ENCODE assay signal across 19 cellular contexts in the genomic region with DNA sequence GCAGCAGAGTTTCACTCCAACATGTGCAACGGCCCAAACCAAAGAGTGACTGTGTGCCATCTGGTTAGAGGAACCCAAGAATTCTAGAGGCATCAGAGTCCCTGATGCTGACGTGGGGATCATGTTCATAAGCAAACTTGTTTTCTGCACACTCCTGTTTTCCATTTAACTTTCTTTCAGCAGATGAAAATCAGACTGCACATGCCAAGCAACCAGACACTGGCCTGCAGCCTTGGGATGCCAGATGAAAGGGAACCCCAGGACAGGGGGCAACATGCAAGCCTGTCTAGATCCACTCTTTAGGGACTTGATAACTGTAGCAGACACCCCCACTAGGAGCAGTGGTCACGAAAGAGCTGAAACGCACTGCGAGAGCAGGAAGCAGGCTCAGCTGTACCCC. TPM values are rescaled to one million over a fixed set of nuclear protein-coding genes. Genes with fewer than 3 reads are reported as not detected.
DNase-seq lines count a peak whose midpoint lies in the region; ATAC-seq and TF ChIP-seq lines count a peak whose summit lies in the region.
"Had no signal": no experiment of that assay in that cellular context is flagged by ENCODE, and none has a peak within 500 bp of the region (broad histone marks: within the 10 kb centered on the region; RNA-seq: fewer than 3 reads in every experiment).

No MANE protein-coding gene starts in this region.

- no peak for DNase-seq in CD4-positive, alpha-beta memory T cell
- DNase-seq in RWPE2 (ENCODE audit: low spot score), result no peak
- no peak for DNase-seq in stimulated activated effector memory CD8-positive, alpha-beta T cell treated with anti-CD3 and anti-CD28 coated beads, Interleukin-12 subunit alpha, Interleukin-12 subunit beta, amount 100 ng/mL, for 72 hours (ENCODE audit: low spot score in 2 of 2)
- DNase-seq in Kasumi-1 (lab: John Stamatoyannopoulos, UW), result no peak
- no peak for DNase-seq in omental fat pad (ENCODE audit: low spot score)
- DNase-seq: activated CD4-positive, alpha-beta T cell treated with anti-CD3 and anti-CD28 coated beads for 4 hours; activated naive CD4-positive, alpha-beta T cell treated with anti-CD3 and anti-CD28 coated beads for 36 hours; Calu3; gastrocnemius medialis; KG1; NCI-H1417 treated with DMSO at 0.1 percent for 48 hours; NCI-H82; trophoblast cell had no signal

- H3K27ac ChIP-seq in CD4-positive, alpha-beta memory T cell (ENCODE audit: low read depth, low read length), result no peak overlapping the region
- H3K27ac ChIP-seq in RWPE2 (ENCODE audit: poor library complexity, severe bottlenecking) (peak overlapping the region; percentile 71), iPS-20b (ENCODE audit: low read length) (peak overlapping the region; percentile 28)
- H3K27ac ChIP-seq: coronary artery, gastrocnemius medialis had no signal

- H3K4me3 ChIP-seq in CD4-positive, alpha-beta memory T cell (ENCODE audit: low read length in 2 of 2), result no peak overlapping the region
- no peak overlapping the region for H3K4me3 ChIP-seq in RWPE2 (ENCODE audit: severe bottlenecking)
- no peak overlapping the region for H3K4me3 ChIP-seq in iPS-20b (ENCODE audit: low read length)
- H3K4me3 ChIP-seq: BLaER1 treated with 17β-estradiol and CSF1 and Interleukin-3, amounts not matched to agents 10 nM and 100 nM; coronary artery; esophagus muscularis mucosa; gastrocnemius medialis had no signal

- no peaks in the 10 kb centered on the region for H3K9me3 Mint-ChIP-seq in CD4-positive, alpha-beta memory T cell
- no peaks in the 10 kb centered on the region for H3K9me3 Mint-ChIP-seq in stimulated activated effector memory CD8-positive, alpha-beta T cell treated with anti-CD3 and anti-CD28 coated beads, Interleukin-12 subunit alpha, Interleukin-12 subunit beta, amount 100 ng/mL, for 72 hours
- H3K9me3 Mint-ChIP-seq: activated naive CD4-positive, alpha-beta T cell treated with anti-CD3 and anti-CD28 coated beads for 36 hours; activated T-helper 1 cell treated with anti-CD3 and anti-CD28 coated beads, Interleukin-12 subunit alpha, Interleukin-12 subunit beta, Interleukin-2, Interleukin-4 antibody, amounts not matched to agents 30 ng/mL and 10 ng/mL and 1 ng/mL, durations not matched to agents 14 hours and 24 hours and 36 hours had no signal

- TF ChIP-seq CTCF in RWPE2 (IDR thresholded peaks at IDR 0.05; ENCODE audit: poor library complexity, severe bottlenecking) (no peak), omental fat pad (IDR thresholded peaks at IDR 0.05) (no peak)

- H3K4me3 Mint-ChIP-seq in CD4-positive, alpha-beta memory T cell, result no peak overlapping the region
- no peak overlapping the region for H3K4me3 Mint-ChIP-seq in stimulated activated effector memory CD8-positive, alpha-beta T cell treated with anti-CD3 and anti-CD28 coated beads, Interleukin-12 subunit alpha, Interleukin-12 subunit beta, amount 100 ng/mL, for 72 hours
- H3K4me3 Mint-ChIP-seq: activated naive CD4-positive, alpha-beta T cell treated with anti-CD3 and anti-CD28 coated beads for 36 hours; activated T-helper 1 cell treated with anti-CD3 and anti-CD28 coated beads, Interleukin-12 subunit alpha, Interleukin-12 subunit beta, Interleukin-2, Interleukin-4 antibody, amounts not matched to agents 30 ng/mL and 10 ng/mL and 1 ng/mL, durations not matched to agents 14 hours and 24 hours and 36 hours had no signal

- peaks cover 9 to 40% of the 10 kb centered on the region in 2 donors for H3K36me3 Mint-ChIP-seq in CD4-positive, alpha-beta memory T cell
- H3K36me3 Mint-ChIP-seq in stimulated activated effector memory CD8-positive, alpha-beta T cell treated with anti-CD3 and anti-CD28 coated beads, Interleukin-12 subunit alpha, Interleukin-12 subunit beta, amount 100 ng/mL, for 72 hours, result peaks cover 46% of the 10 kb centered on the region

- no peak for ATAC-seq in RWPE2 (ENCODE audit: low read depth)
- no peak for ATAC-seq in stimulated activated effector memory CD8-positive, alpha-beta T cell treated with anti-CD3 and anti-CD28 coated beads, Interleukin-12 subunit alpha, Interleukin-12 subunit beta, amount 100 ng/mL, for 72 hours
- ATAC-seq in GM18502 (IDR thresholded peaks at IDR 0.05; ENCODE audit: poor library complexity, unreplicated experiment), result no peak
- ATAC-seq in omental fat pad (ENCODE audit: low FRiP score), result no peak

- no peak overlapping the region for H3K9ac ChIP-seq in iPS-20b (ENCODE audit: low read depth, low read length)

- intact Hi-C loops in CD4-positive, alpha-beta memory T cell (cut with micrococcal nuclease), result no loop called here

- H3K4me1 ChIP-seq in CD4-positive, alpha-beta memory T cell (ENCODE audit: insufficient read depth, low read length), result no peaks in the 10 kb centered on the region
- H3K4me1 ChIP-seq in RWPE2 (ENCODE audit: insufficient read depth, poor library complexity, severe bottlenecking) (peaks cover 14% of the 10 kb centered on the region), iPS-20b (ENCODE audit: insufficient read depth, low read length) (no peaks in the 10 kb centered on the region)

- CTCF ChIA-PET in CD4-positive, alpha-beta memory T cell (lab: Charles Lee; ENCODE audit: partially characterized antibody), result interaction anchor here (0.6 kb wide), 1 partner anchor 22 kb away, joined by 3 read pairs; no protein-coding TSS in a partner anchor

- POLR2A ChIA-PET in CD4-positive, alpha-beta memory T cell (lab: Charles Lee; ENCODE audit: partially characterized antibody), result no interaction called here

- H3K9me3 ChIP-seq in CD4-positive, alpha-beta memory T cell (ENCODE audit: control insufficient read depth in 1 of 2, low read length in 2 of 2), result no peaks in the 10 kb centered on the region
- no peaks in the 10 kb centered on the region for H3K9me3 ChIP-seq in RWPE2 (ENCODE audit: severe bottlenecking)
- H3K9me3 ChIP-seq in iPS-20b (ENCODE audit: insufficient read depth, low read depth, low read length), result no peaks in the 10 kb centered on the region
- H3K9me3 ChIP-seq: BLaER1 treated with 17β-estradiol and CSF1 and Interleukin-3, amounts not matched to agents 10 nM and 100 nM; esophagus muscularis mucosa; gastrocnemius medialis had no signal

- H3K27me3 ChIP-seq in CD4-positive, alpha-beta memory T cell (ENCODE audit: insufficient read depth, low read length), result no peaks in the 10 kb centered on the region
- no peaks in the 10 kb centered on the region for H3K27me3 ChIP-seq in RWPE2 (ENCODE audit: insufficient read depth, poor library complexity, severe bottlenecking)
- H3K27me3 ChIP-seq in iPS-20b (ENCODE audit: insufficient read depth, low read length), result no peaks in the 10 kb centered on the region
- H3K27me3 ChIP-seq: BLaER1 treated with 17β-estradiol and CSF1 and Interleukin-3, amounts not matched to agents 10 nM and 100 nM; esophagus muscularis mucosa; gastrocnemius medialis had no signal

- H3K36me3 ChIP-seq in CD4-positive, alpha-beta memory T cell (ENCODE audit: insufficient read depth, low read length), result peaks cover 10% of the 10 kb centered on the region
- H3K36me3 ChIP-seq in RWPE2 (ENCODE audit: low read depth) (peaks cover 11% of the 10 kb centered on the region; the same call in 1 of the 2 replicates), iPS-20b (ENCODE audit: insufficient read depth, low read depth, low read length) (peaks cover 33% of the 10 kb centered on the region; the same call in 1 of the 2 replicates)
- H3K36me3 ChIP-seq: gastrocnemius medialis had no signal

- H3K4me1 Mint-ChIP-seq in CD4-positive, alpha-beta memory T cell, result peaks cover 21 to 75% (median 41%) of the 10 kb centered on the region in 4 donors
- peaks cover 36% of the 10 kb centered on the region for H3K4me1 Mint-ChIP-seq in stimulated activated effector memory CD8-positive, alpha-beta T cell treated with anti-CD3 and anti-CD28 coated beads, Interleukin-12 subunit alpha, Interleukin-12 subunit beta, amount 100 ng/mL, for 72 hours

- H3K27me3 Mint-ChIP-seq in CD4-positive, alpha-beta memory T cell, result no peaks in the 10 kb centered on the region

- H3K27ac Mint-ChIP-seq in CD4-positive, alpha-beta memory T cell, result peak overlapping the region in 4 of 7 donors; percentile 19 to 61 (median 60)
- peak overlapping the region; percentile 92 for H3K27ac Mint-ChIP-seq in stimulated activated effector memory CD8-positive, alpha-beta T cell treated with anti-CD3 and anti-CD28 coated beads, Interleukin-12 subunit alpha, Interleukin-12 subunit beta, amount 100 ng/mL, for 72 hours
- H3K27ac Mint-ChIP-seq: activated naive CD4-positive, alpha-beta T cell treated with anti-CD3 and anti-CD28 coated beads for 36 hours; activated T-helper 1 cell treated with anti-CD3 and anti-CD28 coated beads, Interleukin-12 subunit alpha, Interleukin-12 subunit beta, Interleukin-2, Interleukin-4 antibody, amounts not matched to agents 30 ng/mL and 10 ng/mL and 1 ng/mL, durations not matched to agents 14 hours and 24 hours and 36 hours had no signal

RNA-seq across cellular contexts. Expression of gene SLC66A1, which starts 56.8 kb away (rescaled TPM):
- total RNA-seq in CD4-positive, alpha-beta memory T cell, result 10 to 100 TPM in 1 of 2 experiments, 1 to 10 TPM in 1; 7.4 to 10.2 TPM
- polyA plus RNA-seq in CD4-positive, alpha-beta memory T cell, result 1 to 10 TPM; 3.0 to 4.7 TPM
- 10 to 100 TPM in 3 of 4 donors, 1 to 10 TPM in 1; 9.6 to 21.1 (median 13.6) TPM for total RNA-seq in omental fat pad

RNA-seq across cellular contexts. Expression of gene AKR7A2, which starts 57.0 kb away (rescaled TPM):
- 10 to 100 TPM; 25.1 to 26.3 TPM for total RNA-seq in CD4-positive, alpha-beta memory T cell
- 100 to 1,000 TPM in 1 of 2 donors, 10 to 100 TPM in 1; 89.0 to 134 TPM for polyA plus RNA-seq in CD4-positive, alpha-beta memory T cell
- total RNA-seq in omental fat pad, result 10 to 100 TPM; 51.6 to 73.6 (median 59.0) TPM
